Comparison of ENCODE assay signal across 1 cellular context in genomic region chr6:138084904-138085838, GRCh38.
TF ChIP-seq lines count a peak whose summit lies in the region.

No MANE protein-coding gene starts in this region.

TF ChIP-seq in HepG2, 621 proteins besides CTCF, POLR2A, EP300 and RAD21 (continued from another document and continues in another):
- TF ChIP-seq ZNF407 (CRISPR knock-in tag; IDR thresholded peaks at IDR 0.05; ENCODE audit: not compliant biosample characterization) (no peak), ZNF484 (CRISPR knock-in tag; IDR thresholded peaks at IDR 0.05; ENCODE audit: borderline replicate concordance, low read depth) (no peak), TFAP4 (IDR thresholded peaks at IDR 0.05; ENCODE audit: borderline replicate concordance, low read depth) (peak; percentile 87; the same call in 1 of the 2 replicates), SIX4 (CRISPR knock-in tag; IDR thresholded peaks at IDR 0.05) (no peak), ZNF354B (CRISPR knock-in tag; IDR thresholded peaks at IDR 0.05) (no peak), LBX2 (CRISPR knock-in tag; IDR thresholded peaks at IDR 0.05; ENCODE audit: borderline replicate concordance) (no peak), ZNF839 (CRISPR knock-in tag; IDR thresholded peaks at IDR 0.05; ENCODE audit: borderline replicate concordance) (no peak), ZNF18 (CRISPR knock-in tag; IDR thresholded peaks at IDR 0.05; ENCODE audit: insufficient replicate concordance) (peak; percentile 47), ZNF512B (CRISPR knock-in tag; IDR thresholded peaks at IDR 0.05; ENCODE audit: borderline replicate concordance) (0 out of 2 replicates have a peak, but pooled peaks have one; percentile 17), LRRFIP1 (CRISPR knock-in tag; conservative IDR thresholded peaks at IDR 0.05) (no peak), PLRG1 (conservative IDR thresholded peaks at IDR 0.05) (no peak), ZNF740 (CRISPR knock-in tag; IDR thresholded peaks at IDR 0.05) (no peak), TMF1 (CRISPR knock-in tag; IDR thresholded peaks at IDR 0.05; ENCODE audit: low read depth) (no peak), SNAI1 (CRISPR knock-in tag; IDR thresholded peaks at IDR 0.05; ENCODE audit: borderline replicate concordance) (peak; percentile 68; the same call in 1 of the 2 replicates), U2AF1 (optimal IDR thresholded peaks at IDR 0.05; ENCODE audit: low read depth, low read length) (no peak), TOPORS (CRISPR knock-in tag; IDR thresholded peaks at IDR 0.05) (no peak; the same call in 1 of the 2 replicates), ELF4 (CRISPR knock-in tag; IDR thresholded peaks at IDR 0.05; ENCODE audit: borderline replicate concordance) (no peak), ZNF747 (CRISPR knock-in tag; IDR thresholded peaks at IDR 0.05; ENCODE audit: borderline replicate concordance) (no peak; the same call in 1 of the 2 replicates), ZNF746 (CRISPR knock-in tag; IDR thresholded peaks at IDR 0.05) (no peak; the same call in 1 of the 2 replicates), ZNF547 (CRISPR knock-in tag; IDR thresholded peaks at IDR 0.05) (no peak), ZNF558 (CRISPR knock-in tag; IDR thresholded peaks at IDR 0.05; ENCODE audit: borderline replicate concordance) (no peak), RFX1 (IDR thresholded peaks at IDR 0.05) (no peak), CHD4 (IDR thresholded peaks at IDR 0.05; ENCODE audit: borderline replicate concordance, low read length) (no peak), ZC3H13 (CRISPR knock-in tag; IDR thresholded peaks at IDR 0.05) (no peak), SSRP1 (CRISPR knock-in tag; IDR thresholded peaks at IDR 0.05) (no peak), ZNF101 (CRISPR knock-in tag; IDR thresholded peaks at IDR 0.05; ENCODE audit: borderline replicate concordance, low read depth) (no peak), HMGA1 (CRISPR knock-in tag; conservative IDR thresholded peaks at IDR 0.05) (no peak), HCFC1 (IDR thresholded peaks at IDR 0.05; ENCODE audit: low read depth, low read length) (no peak), DRAP1 (CRISPR knock-in tag; IDR thresholded peaks at IDR 0.05) (0 out of 2 replicates have a peak, but pooled peaks have one; percentile 65), ZNF512 (CRISPR knock-in tag; IDR thresholded peaks at IDR 0.05) (no peak), BHLHE40 (IDR thresholded peaks at IDR 0.05; ENCODE audit: low read length) (peak; percentile 87), CREB3 (CRISPR knock-in tag; IDR thresholded peaks at IDR 0.05) (no peak), GATAD2A (CRISPR knock-in tag; IDR thresholded peaks at IDR 0.05) (peak; percentile 98), JUN (CRISPR knock-in tag; IDR thresholded peaks at IDR 0.05) (peak; percentile 75; the same call in 1 of the 2 replicates), ERF (CRISPR knock-in tag; IDR thresholded peaks at IDR 0.05) (peak; percentile 66), SRSF1 (optimal IDR thresholded peaks at IDR 0.05; ENCODE audit: low read depth, low read length) (no peak)
